ENCODE assay signal across 10 cellular contexts in genomic region chr7:117458977-117459583, GRCh38. TPM values are rescaled to one million over a fixed set of nuclear protein-coding genes. Genes with fewer than 3 reads are reported as not detected.
DNase-seq lines count a peak whose midpoint lies in the region; ATAC-seq, FAIRE-seq and TF ChIP-seq lines count a peak whose summit lies in the region.
"Had no signal": no experiment of that assay in that cellular context is flagged by ENCODE, and none has a peak within 500 bp of the region (broad histone marks: within the 10 kb centered on the region; RNA-seq: fewer than 3 reads in every experiment).

No MANE protein-coding gene starts in this region.

- no peaks in the 10 kb centered on the region for H3K36me3 Mint-ChIP-seq in nephron (ENCODE audit: low read depth)

- no peak overlapping the region for H3K27ac ChIP-seq in A549

- no peak overlapping the region for H3K4me2 ChIP-seq in A549

- TF ChIP-seq EP300 in A549 (IDR thresholded peaks at IDR 0.05), result no peak

- POLR2A ChIA-PET in A549 (lab: Yijun Ruan, JAX), result no interaction called here

- TF ChIP-seq POLR2A in A549 (IDR thresholded peaks at IDR 0.05; ENCODE audit: low read length), result no peak

- 31% methylated on average over 3 of the region's 3 CpGs for WGBS in A549 (ENCODE audit: missing lambda C conversion rate)

- no peak overlapping the region for H3K27ac Mint-ChIP-seq in nephron
- H3K27ac Mint-ChIP-seq: dendritic cell treated with granulocyte-macrophage colony-stimulating factor and Interleukin-4, amounts not matched to agents 40 ng/mL and 50 ng/mL, for 4 days; stimulated activated naive CD8-positive, alpha-beta T cell treated with anti-CD3 and anti-CD28 coated beads, Interleukin-15, Interleukin-2, amounts not matched to agents 100 ng/mL and 50 ng/mL, for 24 hours had no signal

- peak in 1 of 2 experiments; percentile 17 for DNase-seq in A549 (ENCODE audit: low read depth in 1 of 2, low spot score in 1 of 2)
- DNase-seq in NCI-H1694 treated with DMSO at 0.1 percent for 48 hours (lab: John Stamatoyannopoulos, UW), result peak; percentile 30
- DNase-seq in cardiac fibroblast (ENCODE audit: low read depth in 2 of 2), result peak; percentile 56 to 57
- no peak for DNase-seq in activated CD4-positive, alpha-beta T cell treated with anti-CD3 and anti-CD28 coated beads for 4 hours
- DNase-seq in Right ventricle myocardium inferior (ENCODE audit: missing footprints), result no peak

- TF ChIP-seq CTCF in A549 (IDR thresholded peaks at IDR 0.05), result peak; percentile 74
- TF ChIP-seq CTCF in cardiac fibroblast (IDR thresholded peaks at IDR 0.05; ENCODE audit: low read depth, low read length), result peak; percentile 60
- peak; percentile 61 to 83 (median 66) for TF ChIP-seq CTCF in nephron (IDR thresholded peaks at IDR 0.05; ENCODE audit: unreplicated experiment in 3 of 3)

- TF ChIP-seq RAD21 in A549 (conservative IDR thresholded peaks at IDR 0.05 in 1 of 2, IDR thresholded peaks at IDR 0.05 in 1 of 2), result peak; percentile 76 to 83

- H3K4me1 ChIP-seq in A549, result no peaks in the 10 kb centered on the region

- no peak for FAIRE-seq in A549 (lab: Jason Lieb, UNC)

- H3K4me3 Mint-ChIP-seq in nephron, result no peak overlapping the region
- H3K4me3 Mint-ChIP-seq: dendritic cell treated with granulocyte-macrophage colony-stimulating factor and Interleukin-4, amounts not matched to agents 40 ng/mL and 50 ng/mL, for 4 days; stimulated activated naive CD8-positive, alpha-beta T cell treated with anti-CD3 and anti-CD28 coated beads, Interleukin-15, Interleukin-2, amounts not matched to agents 100 ng/mL and 50 ng/mL, for 24 hours had no signal

- CTCF ChIA-PET in A549 (lab: Yijun Ruan, JAX), result interaction anchor here (0.6 to 2.5 kb wide), 26 partner anchors 11 to 275 kb away, joined by 3 to 28 read pairs (median 4); no protein-coding TSS in a partner anchor

- intact Hi-C loops in Right ventricle myocardium inferior (cut with DNase I), result loop anchor here (1.0 kb wide), 1 partner anchor 256 kb away; no protein-coding TSS in a partner anchor

- ATAC-seq in A549 (peak in 1 of 2 experiments; percentile 63; a peak in 2 of 6 replicates), GM18511 (IDR thresholded peaks at IDR 0.05; ENCODE audit: unreplicated experiment) (peak; percentile 51), HG03025 (IDR thresholded peaks at IDR 0.05; ENCODE audit: low FRiP score, unreplicated experiment) (no peak), Right ventricle myocardium inferior (no peak)

- H3K4me1 Mint-ChIP-seq in nephron, result no peaks in the 10 kb centered on the region

- no peaks in the 10 kb centered on the region; the same call in 2 of the 3 replicates for H3K9me3 ChIP-seq in A549

- H3K9me3 Mint-ChIP-seq in nephron, result peaks cover 7% of the 10 kb centered on the region
- H3K9me3 Mint-ChIP-seq: dendritic cell treated with granulocyte-macrophage colony-stimulating factor and Interleukin-4, amounts not matched to agents 40 ng/mL and 50 ng/mL, for 4 days; stimulated activated naive CD8-positive, alpha-beta T cell treated with anti-CD3 and anti-CD28 coated beads, Interleukin-15, Interleukin-2, amounts not matched to agents 100 ng/mL and 50 ng/mL, for 24 hours had no signal

- no peak overlapping the region for H3K4me3 ChIP-seq in A549
- H3K4me3 ChIP-seq in cardiac fibroblast (replicated peaks in 1 of 2; ENCODE audit: low read depth in 2 of 2, low read length in 2 of 2), result no peak overlapping the region

- H3K27me3 Mint-ChIP-seq in nephron (ENCODE audit: low read depth), result no peaks in the 10 kb centered on the region
- H3K27me3 Mint-ChIP-seq: dendritic cell treated with granulocyte-macrophage colony-stimulating factor and Interleukin-4, amounts not matched to agents 40 ng/mL and 50 ng/mL, for 4 days; stimulated activated naive CD8-positive, alpha-beta T cell treated with anti-CD3 and anti-CD28 coated beads, Interleukin-15, Interleukin-2, amounts not matched to agents 100 ng/mL and 50 ng/mL, for 24 hours had no signal

TF ChIP-seq in A549, 52 proteins besides CTCF, POLR2A, EP300 and RAD21:
- TF ChIP-seq ZSCAN20 (CRISPR knock-in tag; IDR thresholded peaks at IDR 0.05) (no peak), RCOR1 (IDR thresholded peaks at IDR 0.05; ENCODE audit: low read depth, low read length) (no peak), SMC3 (IDR thresholded peaks at IDR 0.05) (peak; percentile 93), HOXA7 (CRISPR knock-in tag; IDR thresholded peaks at IDR 0.05) (no peak)

RNA-seq across cellular contexts. Expression of gene CFTR, which starts 20.7 kb away (rescaled TPM):
- polyA plus RNA-seq in A549 (2011; rRNA removed), result 0.31 and 0.36 TPM in 2 replicates
- 0.03 and 0.04 TPM in 2 replicates for polyA plus RNA-seq in A549 (2012; cell fraction: cytosol; rRNA removed)
- polyA plus RNA-seq in A549 (2012; cell fraction: nucleus; rRNA removed), result 0.07 TPM in 1 of 2 replicates, not detected in the other
- polyA plus RNA-seq in A549 (2017; fragmentation: RNase III; extraction: RNeasy Plus Mini Kit Qiagen cat#74134 plus additional on column Dnase treatment), result 0.04 to 0.13 TPM (median 0.07 TPM) in 3 replicates
- polyA minus RNA-seq in A549 (2011; rRNA and poly(A)+ RNA removed), result 0.19 and 0.21 TPM in 2 replicates
- 0.87 TPM for total RNA-seq in Right ventricle myocardium inferior

RNA-seq across cellular contexts. Expression of gene ASZ1, which starts 31.8 kb away (rescaled TPM):
- polyA plus RNA-seq in A549 (2011; rRNA removed) (not detected in 2 replicates), A549 (2017; fragmentation: RNase III; extraction: RNeasy Plus Mini Kit Qiagen cat#74134 plus additional on column Dnase treatment) (not detected in 3 replicates)
- polyA plus RNA-seq in A549 (2012; cell fraction: cytosol; rRNA removed), result not detected in 2 replicates
- polyA plus RNA-seq in A549 (2012; cell fraction: nucleus; rRNA removed), result not detected in 2 replicates
- polyA minus RNA-seq in A549 (2011; rRNA and poly(A)+ RNA removed), result not detected in 2 replicates
- total RNA-seq in Right ventricle myocardium inferior, result not detected

Comparison
In these comparisons a context has a peak if more than half of its experiments do, and no peak if none do; other contexts are left out.
1. DNase-seq: peak in NCI-H1694 treated with DMSO at 0.1 percent for 48 hours (single experiment) and cardiac fibroblast (2 of 2); none in activated CD4-positive, alpha-beta T cell treated with anti-CD3 and anti-CD28 coated beads for 4 hours (0 of 2) and Right ventricle myocardium inferior (single experiment).
2. Peak in every context shown above with its lines, with median percentiles within 50 percentile points of each other: CTCF ChIP-seq.